Comparison of ENCODE assay signal across 17 cellular contexts in the genomic region with DNA sequence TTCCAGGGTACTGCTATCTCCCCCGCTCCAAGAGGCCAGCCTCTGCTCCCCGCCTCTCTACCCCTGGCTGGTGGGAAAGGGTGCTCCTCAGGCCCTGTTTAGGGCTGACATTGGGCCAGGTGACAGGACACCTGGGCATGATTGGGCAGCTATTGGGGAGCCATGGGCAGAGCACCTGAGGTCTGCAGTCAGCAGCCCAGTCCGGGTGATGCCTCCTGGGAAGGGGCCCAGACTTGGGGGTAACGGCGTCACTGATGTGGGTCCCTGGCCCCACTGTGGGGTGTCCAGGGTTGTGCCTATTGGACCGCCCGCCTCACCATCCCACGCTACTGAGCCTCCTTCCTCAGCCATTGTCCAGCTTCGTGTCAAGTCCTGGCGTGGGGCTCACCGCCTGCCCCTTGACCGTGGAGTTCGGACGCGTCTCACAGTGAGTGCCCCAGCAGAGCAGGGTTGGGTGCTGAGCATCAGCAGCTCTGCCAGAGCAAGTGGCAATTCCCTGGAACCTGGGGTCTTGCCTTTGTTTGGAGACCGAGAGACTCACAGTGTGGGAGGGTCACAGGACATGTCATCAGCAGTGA. TPM values are rescaled to one million over a fixed set of nuclear protein-coding genes. Genes with fewer than 3 reads are reported as not detected.
"Had no signal": no experiment of that assay in that cellular context is flagged by ENCODE, and none has a peak within 500 bp of the region (broad histone marks: within the 10 kb centered on the region; RNA-seq: fewer than 3 reads in every experiment).

No MANE protein-coding gene starts in this region.

- H3K36me3 Mint-ChIP-seq: activated naive CD4-positive, alpha-beta T cell treated with anti-CD3 and anti-CD28 coated beads, Interleukin-2, amount 50 U/mL, for 24 hours had no signal

- H3K27me3 ChIP-seq: body of pancreas, esophagus muscularis mucosa, pancreas, testis had no signal

- H3K4me3 ChIP-seq: body of pancreas, esophagus muscularis mucosa, left ventricle myocardium inferior, pancreas, SK-N-MC, testis had no signal

- H3K9me3 ChIP-seq: body of pancreas, esophagus muscularis mucosa, left ventricle myocardium inferior, pancreas, testis had no signal

- ATAC-seq: body of pancreas, pancreas had no signal

- DNase-seq: activated B cell treated with CpG ODN at 0.5 μM for 24 hours; activated CD4-positive, alpha-beta T cell treated with anti-CD3 and anti-CD28 coated beads, Interleukin-2, amount 50 U/mL, for 4 hours; amniotic stem cell; central memory CD4-positive, alpha-beta T cell; islet precursor cell; left ventricle myocardium inferior; mesendoderm; stimulated activated CD4-positive, alpha-beta T cell treated with anti-CD3 and anti-CD28 coated beads, Interleukin-15, amount 100 ng/mL, for 24 hours; stimulated activated CD4-positive, alpha-beta T cell treated with anti-CD3 and anti-CD28 coated beads, Interleukin-4, amount 100 ng/mL, for 24 hours; testis had no signal

- H3K27ac Mint-ChIP-seq: activated B cell treated with CpG ODN at 0.5 μM for 24 hours; activated naive CD4-positive, alpha-beta T cell treated with anti-CD3 and anti-CD28 coated beads, Interleukin-2, amount 50 U/mL, for 24 hours had no signal

- H3K27me3 Mint-ChIP-seq: activated B cell treated with CpG ODN at 0.5 μM for 24 hours; activated naive CD4-positive, alpha-beta T cell treated with anti-CD3 and anti-CD28 coated beads, Interleukin-2, amount 50 U/mL, for 24 hours; stimulated activated naive CD8-positive, alpha-beta T cell treated with anti-CD3 and anti-CD28 coated beads, Interleukin-15, Interleukin-2, amounts not matched to agents 100 ng/mL and 50 ng/mL, for 24 hours had no signal

- H3K36me3 ChIP-seq: left ventricle myocardium inferior, pancreas had no signal

- H3K27ac ChIP-seq: body of pancreas, esophagus muscularis mucosa, left ventricle myocardium inferior, pancreas, SK-N-MC, testis had no signal

- H3K9me3 Mint-ChIP-seq: activated B cell treated with CpG ODN at 0.5 μM for 24 hours; activated naive CD4-positive, alpha-beta T cell treated with anti-CD3 and anti-CD28 coated beads, Interleukin-2, amount 50 U/mL, for 24 hours; stimulated activated naive CD8-positive, alpha-beta T cell treated with anti-CD3 and anti-CD28 coated beads, Interleukin-15, Interleukin-2, amounts not matched to agents 100 ng/mL and 50 ng/mL, for 24 hours had no signal

RNA-seq across cellular contexts. Expression of a gene that starts 9.8 kb away (rescaled TPM):
- total RNA-seq: left ventricle myocardium inferior, skeletal muscle tissue had no signal
